In the genomic region with DNA sequence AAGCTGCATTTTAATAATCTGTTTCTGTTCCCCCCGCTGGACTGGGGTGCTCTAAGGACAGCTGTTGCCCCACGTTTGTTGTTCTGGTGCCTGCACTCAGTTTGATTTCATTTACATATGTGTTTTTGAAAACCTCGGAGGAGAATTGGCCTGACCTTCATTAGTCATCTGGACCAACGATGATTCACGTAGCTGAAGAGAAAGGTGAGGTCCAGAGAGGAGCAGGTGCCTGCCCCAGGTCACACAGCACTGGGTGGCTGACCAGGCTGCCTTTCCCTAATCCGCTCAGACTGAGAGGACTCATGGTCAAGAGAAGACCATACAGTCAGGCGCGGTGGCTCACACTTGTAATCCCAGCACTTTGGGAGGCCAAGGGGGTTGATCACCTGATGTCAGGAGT, we compare ENCODE assay signal across 15 cellular contexts. TPM values are rescaled to one million over a fixed set of nuclear protein-coding genes. Genes with fewer than 3 reads are reported as not detected.
A peak's percentile ranks its signal among the peaks of the same experiment; 100 is the strongest.
DNase-seq lines count a peak whose midpoint lies in the region; ATAC-seq and TF ChIP-seq lines count a peak whose summit lies in the region.
"Had no signal": no experiment of that assay in that cellular context is flagged by ENCODE, and none has a peak within 500 bp of the region (broad histone marks: within the 10 kb centered on the region; RNA-seq: fewer than 3 reads in every experiment).

No MANE protein-coding gene starts in this region.

- in situ Hi-C loops in IMR-90 (cut with MboI; ENCODE audit: low sequenced_read_pairs) = no loop called here

- no peak for TF ChIP-seq EP300 in gastroesophageal sphincter (IDR thresholded peaks at IDR 0.05)

- H2AK9ac ChIP-seq in IMR-90 (replicated peaks; ENCODE audit: low read depth, low read length, poor library complexity) = peak overlapping the region; percentile 35

- H3K4me2 ChIP-seq in IMR-90 (ENCODE audit: low read depth, low read length) = no peak overlapping the region

- CTCF ChIA-PET in IMR-90 (lab: Yijun Ruan, JAX) = no interaction called here

- DNase-seq in IMR-90 (peak; percentile 46), adrenal gland (peak in 6 of 7 donors; percentile 40 to 69 (median 64)), tibial artery (no peak), ureter (ENCODE audit: low spot score) (no peak), dermis blood vessel endothelial cell (no peak)
- DNase-seq: activated CD4-positive, alpha-beta memory T cell treated with anti-CD3 and anti-CD28 coated beads for 36 hours; C1 segment of cervical spinal cord; erythroblast; Karpas-422; left colon; NCI-H1436 treated with DMSO at 0.1 percent for 48 hours; NCI-H446 treated with DMSO at 0.1 percent for 48 hours had no signal

- H3K18ac ChIP-seq in IMR-90 (ENCODE audit: low read depth, low read length) = peak overlapping the region; percentile 7

- H3K4me1 ChIP-seq in IMR-90 (ENCODE audit: control insufficient read depth, insufficient read depth, low read length) = peaks cover 26% of the 10 kb centered on the region
- peaks cover 66 to 89% of the 10 kb centered on the region in 2 donors for H3K4me1 ChIP-seq in adrenal gland (replicated peaks in 1 of 2)
- peaks cover 0 to 77% (median 3%) of the 10 kb centered on the region in 3 donors for H3K4me1 ChIP-seq in gastroesophageal sphincter
- peaks cover 0 to 86% (median 54%) of the 10 kb centered on the region in 4 donors for H3K4me1 ChIP-seq in tibial artery

- peak overlapping the region; percentile 96; the same call in 2 of the 3 replicates for H2BK15ac ChIP-seq in IMR-90 (ENCODE audit: low read depth, low read length)

- dilution Hi-C loops in IMR-90 (cut with HindIII; ENCODE audit: low sequenced_read_pairs, unreplicated experiment) = no loop called here

- peak overlapping the region; percentile 82 for H3K4ac ChIP-seq in IMR-90 (ENCODE audit: low read depth, low read length)

- no peak overlapping the region for H3K56ac ChIP-seq in IMR-90 (ENCODE audit: extremely low read depth, insufficient read depth, low read length)

- intact Hi-C loops in IMR-90 (cut with micrococcal nuclease) = no loop called here
- intact Hi-C loops in adrenal gland (cut with DNase I) = no loop called here
- intact Hi-C loops in tibial artery (cut with DNase I; ENCODE audit: low total_unique reads) = no loop called here

- no peak for TF ChIP-seq RAD21 in IMR-90 (IDR thresholded peaks at IDR 0.05; ENCODE audit: low read length)

- BruUV-seq in IMR-90 (replicated peaks; lab: Mats Ljungman, UMichigan) = no TSS peak

- no peak overlapping the region for H3K9ac ChIP-seq in IMR-90 (ENCODE audit: low read depth, low read length)

- peak overlapping the region; percentile 4; the same call in 1 of the 2 replicates for H4K5ac ChIP-seq in IMR-90 (ENCODE audit: low read depth, low read length)

- H3K9me1 ChIP-seq in IMR-90 (ENCODE audit: insufficient read depth, low read length) = peaks cover 19% of the 10 kb centered on the region

- peak overlapping the region; percentile 80 for H2BK5ac ChIP-seq in IMR-90 (ENCODE audit: low read depth, low read length, poor library complexity, severe bottlenecking)

- peak overlapping the region; percentile 73; the same call in 1 of the 2 replicates for H3K14ac ChIP-seq in IMR-90 (replicated peaks; ENCODE audit: low read depth, low read length)

- peak overlapping the region; percentile 81 for H2BK20ac ChIP-seq in IMR-90 (ENCODE audit: low read depth, low read length)

- peaks cover 3% of the 10 kb centered on the region; the same call in 1 of the 2 replicates for H4K20me1 ChIP-seq in IMR-90 (ENCODE audit: insufficient read depth, low read length)

- H3K36me3 ChIP-seq in IMR-90 (ENCODE audit: control insufficient read depth, insufficient read depth, low read length) (peaks cover 3% of the 10 kb centered on the region; the same call in 1 of the 2 replicates), adrenal gland (replicated peaks in 1 of 2) (no peaks in the 10 kb centered on the region), gastroesophageal sphincter (no peaks in the 10 kb centered on the region), tibial artery (no peaks in the 10 kb centered on the region)

- H3K4me3 ChIP-seq in IMR-90 (ENCODE audit: insufficient read depth, low read depth, low read length) (no peak overlapping the region), adrenal gland (no peak overlapping the region), gastroesophageal sphincter (no peak overlapping the region), tibial artery (no peak overlapping the region)

- H3K9me3 ChIP-seq in IMR-90 (ENCODE audit: control insufficient read depth, insufficient read depth, low read length) = no peaks in the 10 kb centered on the region
- H3K9me3 ChIP-seq in adrenal gland (replicated peaks in 1 of 3) = no peaks in the 10 kb centered on the region
- H3K9me3 ChIP-seq in gastroesophageal sphincter = no peaks in the 10 kb centered on the region
- H3K9me3 ChIP-seq in tibial artery = no peaks in the 10 kb centered on the region

- TF ChIP-seq POLR2A in IMR-90 (IDR thresholded peaks at IDR 0.05; ENCODE audit: low read depth, low read length) = no peak
- peak in 1 of 2 donors; percentile 45 for TF ChIP-seq POLR2A in adrenal gland (IDR thresholded peaks at IDR 0.05)
- no peak for TF ChIP-seq POLR2A in gastroesophageal sphincter (IDR thresholded peaks at IDR 0.05)
- no peak for TF ChIP-seq POLR2A in GM18505 (IDR thresholded peaks at IDR 0.05; ENCODE audit: borderline replicate concordance, extremely low read depth, insufficient read depth, insufficient read length)

- peak overlapping the region; percentile 48; the same call in 1 of the 2 replicates for H3K23ac ChIP-seq in IMR-90 (ENCODE audit: low read depth, low read length)

- H2AFZ ChIP-seq in IMR-90 (replicated peaks; ENCODE audit: low read length, poor library complexity) = no peak overlapping the region

- peaks cover 14 to 78% of the 10 kb centered on the region in 2 experiments; a peak in 3 of 4 replicates for H3K79me1 ChIP-seq in IMR-90 (ENCODE audit: low read depth in 1 of 2, low read length in 2 of 2)

- H4K8ac ChIP-seq in IMR-90 (ENCODE audit: low read depth in 2 of 2, low read length in 2 of 2) = peak overlapping the region; percentile 18 to 75; a peak in 2 of 4 replicates

- TF ChIP-seq CTCF in IMR-90 (conservative IDR thresholded peaks at IDR 0.05; ENCODE audit: low read depth, low read length) = no peak
- no peak for TF ChIP-seq CTCF in adrenal gland (IDR thresholded peaks at IDR 0.05)
- TF ChIP-seq CTCF in gastroesophageal sphincter (IDR thresholded peaks at IDR 0.05) = no peak
- TF ChIP-seq CTCF in tibial artery (IDR thresholded peaks at IDR 0.05) = no peak

- POLR2A ChIA-PET in IMR-90 (lab: Charles Lee; ENCODE audit: unreplicated experiment) = no interaction called here

- peak overlapping the region; percentile 98 for H2AK5ac ChIP-seq in IMR-90 (ENCODE audit: low read depth, low read length)

- H2BK120ac ChIP-seq in IMR-90 (ENCODE audit: low read depth, low read length) = peak overlapping the region; percentile 84

- 53% methylated on average over 3 of the region's 8 CpGs; no CpG with 5 or more reads in 1 of the 2 experiments for WGBS in IMR-90 (ENCODE audit: extremely low coverage in 2 of 2, insufficient read length in 1 of 2), 2 experiments
- 48 to 65% (median 54%) methylated on average over 8 of the region's 8 CpGs for WGBS in adrenal gland, 4 donors
- 60 to 73% methylated on average over 1 to 3 of the region's 8 CpGs for WGBS in gastroesophageal sphincter (ENCODE audit: low coverage in 1 of 2), 2 donors

- H3K27ac ChIP-seq in IMR-90 (ENCODE audit: insufficient read depth, low read length) = peak overlapping the region; percentile 83
- peak overlapping the region; percentile 59 to 92 (median 79) for H3K27ac ChIP-seq in adrenal gland
- H3K27ac ChIP-seq in gastroesophageal sphincter = peak overlapping the region in 3 of 4 donors; percentile 46 to 73 (median 63)
- peak overlapping the region; percentile 91 to 97 for H3K27ac ChIP-seq in tibial artery
- H3K27ac ChIP-seq: HL-60 had no signal

- H3K27me3 ChIP-seq in IMR-90 (ENCODE audit: control insufficient read depth, insufficient read depth, low read length) = no peaks in the 10 kb centered on the region
- no peaks in the 10 kb centered on the region for H3K27me3 ChIP-seq in adrenal gland
- H3K27me3 ChIP-seq in gastroesophageal sphincter = no peaks in the 10 kb centered on the region
- no peaks in the 10 kb centered on the region for H3K27me3 ChIP-seq in tibial artery

- no peak for ATAC-seq in IMR-90 (ENCODE audit: low read depth)
- ATAC-seq in gastroesophageal sphincter = no peak
- ATAC-seq in GM18505 (IDR thresholded peaks at IDR 0.05; ENCODE audit: unreplicated experiment) = no peak

- H4K91ac ChIP-seq in IMR-90 (ENCODE audit: insufficient read depth, low read depth, low read length) = peak overlapping the region; percentile 92

RNA-seq across cellular contexts. Expression of gene CSDC2, which starts 3.8 kb away (rescaled TPM):
- total RNA-seq in IMR-90 (2012; rRNA removed) (2.5 and 2.8 TPM in 2 replicates), adrenal gland (100 to 1,000 TPM in 7 of 8 donors, 10 to 100 TPM in 1; 81.5 to 281 (median 183) TPM), gastroesophageal sphincter (10 to 100 TPM in 1 of 4 donors, 1 to 10 TPM in 3; 3.0 to 22.2 (median 5.8) TPM), ureter (1.8 TPM), dermis blood vessel endothelial cell (not detected in 2 replicates)
- polyA plus RNA-seq in IMR-90 (2012; rRNA removed) (23.1 and 26.3 TPM in 2 replicates), adrenal gland (100 to 1,000 TPM in 2 of 3 donors, 1 to 10 TPM in 1; 7.5 to 368 (median 212) TPM)
- 13.8 and 28.0 TPM in 2 replicates for polyA plus RNA-seq in IMR-90 (2012; cell fraction: cytosol; rRNA removed)
- polyA plus RNA-seq in IMR-90 (2012; cell fraction: nucleus; rRNA removed; ENCODE audit: low replicate concordance) = 55.2 and 128 TPM in 2 replicates
- total RNA-seq: activated CD4-positive, alpha-beta memory T cell treated with anti-CD3 and anti-CD28 coated beads for 36 hours had no signal

RNA-seq across cellular contexts. Expression of gene POLR3H, which starts 20.3 kb away (rescaled TPM):
- total RNA-seq in IMR-90 (2012; rRNA removed) (37.8 and 39.7 TPM in 2 replicates), adrenal gland (10 to 100 TPM; 18.7 to 92.6 (median 41.8) TPM), gastroesophageal sphincter (10 to 100 TPM; 17.7 to 27.0 (median 23.4) TPM), ureter (54.2 TPM), dermis blood vessel endothelial cell (11.7 and 20.3 TPM in 2 replicates)
- polyA plus RNA-seq in IMR-90 (2012; rRNA removed) (62.1 and 67.8 TPM in 2 replicates), adrenal gland (10 to 100 TPM; 45.1 to 61.5 (median 53.6) TPM)
- 47.0 and 48.8 TPM in 2 replicates for polyA plus RNA-seq in IMR-90 (2012; cell fraction: cytosol; rRNA removed)
- 34.7 and 48.2 TPM in 2 replicates for polyA plus RNA-seq in IMR-90 (2012; cell fraction: nucleus; rRNA removed; ENCODE audit: low replicate concordance)

RNA-seq across cellular contexts. Expression of gene PMM1, which starts 25.1 kb away (rescaled TPM):
- total RNA-seq in IMR-90 (2012; rRNA removed) (22.2 and 22.8 TPM in 2 replicates), adrenal gland (100 to 1,000 TPM in 1 of 8 donors, 10 to 100 TPM in 7; 49.5 to 105 (median 74.0) TPM), gastroesophageal sphincter (10 to 100 TPM; 32.7 to 42.5 (median 37.1) TPM), ureter (18.7 TPM), dermis blood vessel endothelial cell (2.3 and 3.6 TPM in 2 replicates)
- polyA plus RNA-seq in IMR-90 (2012; rRNA removed) (92.8 and 103 TPM in 2 replicates), adrenal gland (10 to 100 TPM; 37.8 to 53.0 (median 43.0) TPM)
- polyA plus RNA-seq in IMR-90 (2012; cell fraction: cytosol; rRNA removed) = 118 and 174 TPM in 2 replicates
- polyA plus RNA-seq in IMR-90 (2012; cell fraction: nucleus; rRNA removed; ENCODE audit: low replicate concordance) = 167 and 222 TPM in 2 replicates

RNA-seq across cellular contexts. Expression of gene DESI1, which starts 56.3 kb away (rescaled TPM):
- total RNA-seq in IMR-90 (2012; rRNA removed) = 14.4 and 14.5 TPM in 2 replicates
- 23.6 and 24.9 TPM in 2 replicates for polyA plus RNA-seq in IMR-90 (2012; rRNA removed)
- 10.3 and 13.7 TPM in 2 replicates for polyA plus RNA-seq in IMR-90 (2012; cell fraction: cytosol; rRNA removed)
- 31.5 and 46.9 TPM in 2 replicates for polyA plus RNA-seq in IMR-90 (2012; cell fraction: nucleus; rRNA removed; ENCODE audit: low replicate concordance)
- total RNA-seq in adrenal gland = 10 to 100 TPM; 11.4 to 64.7 (median 29.1) TPM
- 10 to 100 TPM; 47.5 to 82.8 (median 58.7) TPM for polyA plus RNA-seq in adrenal gland
- 10 to 100 TPM; 18.2 to 77.7 (median 21.4) TPM for total RNA-seq in gastroesophageal sphincter
- total RNA-seq in ureter = 38.7 TPM
- 16.5 and 26.7 TPM in 2 replicates for total RNA-seq in dermis blood vessel endothelial cell

RNA-seq across cellular contexts. Expression of gene XRCC6, which starts 56.5 kb away (rescaled TPM):
- total RNA-seq in IMR-90 (2012; rRNA removed) (392 and 401 TPM in 2 replicates), adrenal gland (100 to 1,000 TPM; 211 to 363 (median 240) TPM), gastroesophageal sphincter (100 to 1,000 TPM; 236 to 277 (median 258) TPM), ureter (209 TPM), dermis blood vessel endothelial cell (343 and 459 TPM in 2 replicates)
- polyA plus RNA-seq in IMR-90 (2012; rRNA removed) (173 and 202 TPM in 2 replicates), adrenal gland (100 to 1,000 TPM; 122 to 475 (median 216) TPM)
- polyA plus RNA-seq in IMR-90 (2012; cell fraction: cytosol; rRNA removed) = 58.5 and 142 TPM in 2 replicates
- polyA plus RNA-seq in IMR-90 (2012; cell fraction: nucleus; rRNA removed; ENCODE audit: low replicate concordance) = 19.7 and 77.2 TPM in 2 replicates

Comparison
In these comparisons a context has a peak if more than half of its experiments do, and no peak if none do; other contexts are left out.
1. DNase-seq: peak in IMR-90 (single experiment) and adrenal gland (6 of 7); none in tibial artery (0 of 2), ureter (single experiment) and dermis blood vessel endothelial cell (single experiment).
2. Peak in every context shown above with its lines, with median percentiles within 50 percentile points of each other: H3K27ac ChIP-seq.